ENCODE assay signal across 35 cellular contexts in genomic region chr17:74725111-74725510, GRCh38. TPM values are rescaled to one million over a fixed set of nuclear protein-coding genes. Genes with fewer than 3 reads are reported as not detected.
"Had no signal": no experiment of that assay in that cellular context is flagged by ENCODE, and none has a peak within 500 bp of the region (broad histone marks: within the 10 kb centered on the region; RNA-seq: fewer than 3 reads in every experiment).

No MANE protein-coding gene starts in this region.

- H3K4me1 ChIP-seq: adrenal gland, body of pancreas, breast epithelium had no signal

- H3K36me3 ChIP-seq: adrenal gland, brain microvascular endothelial cell, breast epithelium had no signal

- H3K4me3 ChIP-seq: adrenal gland, body of pancreas, breast epithelium had no signal

- DNase-seq: activated B cell treated with CpG ODN at 0.5 μM for 24 hours; activated CD4-positive, alpha-beta memory T cell treated with anti-CD3 and anti-CD28 coated beads for 36 hours; activated CD4-positive, alpha-beta T cell treated with anti-CD3 and anti-CD28 coated beads for 4 hours; activated CD4-positive, alpha-beta T cell treated with anti-CD3 and anti-CD28 coated beads, Interleukin-2, amount 10 ng/mL, durations not matched to agents 24 days and 14 days; activated CD4-positive, alpha-beta T cell treated with anti-CD3 and anti-CD28 coated beads, Interleukin-2, amount 50 U/mL, for 1 hour; activated CD4-positive, alpha-beta T cell treated with anti-CD3 and anti-CD28 coated beads, Interleukin-2, amount 50 U/mL, for 4 hours; activated CD4-positive, CD25-positive, alpha-beta regulatory T cell treated with anti-CD3 and anti-CD28 coated beads, Interleukin-2, amount 50 U/mL, for 72 hours; activated CD8-positive, alpha-beta memory T cell treated with anti-CD3 and anti-CD28 coated beads, Interleukin-2, amount 50 U/mL, for 4 hours; activated CD8-positive, alpha-beta T cell treated with anti-CD3 and anti-CD28 coated beads for 36 hours; activated effector memory CD4-positive, alpha-beta T cell treated with anti-CD3 and anti-CD28 coated beads, Interleukin-2, amount 50 U/mL, for 16 hours; activated gamma-delta T cell treated with Interleukin-2 at 50 U/mL for 16 hours; activated naive CD4-positive, alpha-beta T cell; activated naive CD4-positive, alpha-beta T cell treated with anti-CD3 and anti-CD28 coated beads for 36 hours; activated naive CD4-positive, alpha-beta T cell treated with anti-CD3 and anti-CD28 coated beads, Interleukin-2, amount 50 U/mL, for 16 hours; activated naive CD8-positive, alpha-beta T cell treated with anti-CD3 and anti-CD28 coated beads for 36 hours; activated T-cell treated with anti-CD3 and anti-CD28 coated beads for 4 hours; activated T-cell treated with anti-CD3 and anti-CD28 coated beads, Interleukin-2, amount 50 U/mL, for 1 hour; activated T-cell treated with anti-CD3 and anti-CD28 coated beads, Interleukin-2, amount 50 U/mL, for 4 hours; activated T-cell treated with anti-CD3 and anti-CD28 coated beads, Interleukin-2, amount 50 U/mL, for 72 hours; adrenal gland; amniotic stem cell; aorta; body of pancreas; brain microvascular endothelial cell; central memory CD4-positive, alpha-beta T cell; T-helper 1 cell; T-helper 2 cell; T-helper 9 cell had no signal

- H3K27ac ChIP-seq: adrenal gland, body of pancreas, brain microvascular endothelial cell, breast epithelium, VCaP had no signal

- H3K27me3 ChIP-seq: adrenal gland, body of pancreas, brain microvascular endothelial cell had no signal

- H3K9me3 ChIP-seq: adrenal gland, body of pancreas, breast epithelium had no signal

- ATAC-seq: activated CD8-positive, alpha-beta T cell treated with anti-CD3 and anti-CD28 coated beads for 36 hours; activated naive CD4-positive, alpha-beta T cell treated with anti-CD3 and anti-CD28 coated beads, Interleukin-2, amount 50 U/mL, for 72 hours; activated T-cell treated with anti-CD3 and anti-CD28 coated beads, Interleukin-2, amount 50 U/mL, for 4 hours; activated T-cell treated with anti-CD3 and anti-CD28 coated beads, Interleukin-2, amount 50 U/mL, for 72 hours; activated T-helper 17 cell treated with anti-CD3 and anti-CD28 coated beads, Interleukin-2, amount 50 U/mL, for 72 hours; body of pancreas had no signal

RNA-seq across cellular contexts. Expression of gene CD300LF, which starts 12.4 kb away (rescaled TPM):
- total RNA-seq: activated CD4-positive, alpha-beta memory T cell treated with anti-CD3 and anti-CD28 coated beads for 36 hours; activated CD4-positive, alpha-beta T cell treated with anti-CD3 and anti-CD28 coated beads, Interleukin-2, amount 10 ng/mL, durations not matched to agents 24 days and 14 days; activated CD8-positive, alpha-beta memory T cell treated with anti-CD3 and anti-CD28 coated beads for 36 hours; activated CD8-positive, alpha-beta T cell treated with anti-CD3 and anti-CD28 coated beads for 36 hours; activated naive CD4-positive, alpha-beta T cell treated with anti-CD3 and anti-CD28 coated beads for 36 hours; activated naive CD4-positive, alpha-beta T cell treated with anti-CD3 and anti-CD28 coated beads, Interleukin-2, amount 50 U/mL, for 72 hours; activated naive CD8-positive, alpha-beta T cell treated with anti-CD3 and anti-CD28 coated beads for 36 hours; activated T-cell treated with anti-CD3 and anti-CD28 coated beads, Interleukin-2, amount 50 U/mL, for 4 hours; activated T-cell treated with anti-CD3 and anti-CD28 coated beads, Interleukin-2, amount 50 U/mL, for 72 hours; activated T-helper 1 cell treated with anti-CD3 and anti-CD28 coated beads, Interleukin-12 subunit alpha, Interleukin-12 subunit beta, Interleukin-2, Interleukin-4 antibody, amounts not matched to agents 30 ng/mL and 10 ng/mL and 1 ng/mL, durations not matched to agents 14 hours and 24 hours and 36 hours; activated T-helper 17 cell treated with anti-CD3 and anti-CD28 coated beads, Interleukin-2, amount 50 U/mL, for 72 hours; astrocyte; body of pancreas had no signal
